12 cellular contexts compared by ENCODE assay signal in the genomic region with DNA sequence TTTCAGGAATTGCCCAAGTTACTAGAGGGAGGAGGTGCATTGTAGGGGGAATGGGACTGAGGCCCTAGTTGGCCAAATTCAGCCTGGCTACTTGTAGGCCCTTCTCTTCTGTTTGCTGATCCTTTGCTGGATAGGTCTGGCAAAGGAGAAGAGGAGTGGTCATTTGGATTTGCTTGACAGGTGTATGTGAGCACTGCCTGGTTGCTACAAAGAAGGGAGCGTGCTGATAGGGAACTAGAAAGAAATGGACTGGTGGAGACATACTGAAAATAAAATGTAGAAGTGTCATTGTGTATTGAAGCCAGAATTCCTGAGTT. TPM values are rescaled to one million over a fixed set of nuclear protein-coding genes. Genes with fewer than 3 reads are reported as not detected.
DNase-seq lines count a peak whose midpoint lies in the region; ATAC-seq and TF ChIP-seq lines count a peak whose summit lies in the region.
"Had no signal": no experiment of that assay in that cellular context is flagged by ENCODE, and none has a peak within 500 bp of the region (broad histone marks: within the 10 kb centered on the region; RNA-seq: fewer than 3 reads in every experiment).

No MANE protein-coding gene starts in this region.

- peaks cover 5% of the 10 kb centered on the region for H3K36me3 Mint-ChIP-seq in CD4-positive, CD25-positive, alpha-beta regulatory T cell
- H3K36me3 Mint-ChIP-seq in activated naive CD8-positive, alpha-beta T cell: peaks cover 6% of the 10 kb centered on the region
- peaks cover 15% of the 10 kb centered on the region for H3K36me3 Mint-ChIP-seq in nephron progenitor cell (ENCODE audit: low read depth)

- no peak for ATAC-seq in CD4-positive, CD25-positive, alpha-beta regulatory T cell (ENCODE audit: low read depth in 2 of 2)
- no peak for ATAC-seq in left lobe of liver
- ATAC-seq: left colon had no signal

- 92% methylated on average over 1 of the region's 1 CpG for WGBS in prostate gland

- H3K4me1 Mint-ChIP-seq in CD4-positive, CD25-positive, alpha-beta regulatory T cell: peaks cover 35 to 79% (median 45%) of the 10 kb centered on the region in 4 donors
- H3K4me1 Mint-ChIP-seq in activated naive CD8-positive, alpha-beta T cell (ENCODE audit: low read depth): peaks cover 55% of the 10 kb centered on the region
- H3K4me1 Mint-ChIP-seq in nephron progenitor cell: peaks cover 31% of the 10 kb centered on the region

- peak overlapping the region; percentile 62 to 96 (median 82) for H3K4me3 Mint-ChIP-seq in CD4-positive, CD25-positive, alpha-beta regulatory T cell
- peak overlapping the region; percentile 76 for H3K4me3 Mint-ChIP-seq in activated naive CD8-positive, alpha-beta T cell
- H3K4me3 Mint-ChIP-seq in nephron progenitor cell: no peak overlapping the region
- H3K4me3 Mint-ChIP-seq: HFFc6 had no signal

- H3K27me3 Mint-ChIP-seq in CD4-positive, CD25-positive, alpha-beta regulatory T cell: no peaks in the 10 kb centered on the region
- no peaks in the 10 kb centered on the region for H3K27me3 Mint-ChIP-seq in activated naive CD8-positive, alpha-beta T cell
- no peaks in the 10 kb centered on the region for H3K27me3 Mint-ChIP-seq in nephron progenitor cell (ENCODE audit: low read depth, poor library complexity)

- H3K9me3 Mint-ChIP-seq in CD4-positive, CD25-positive, alpha-beta regulatory T cell: no peaks in the 10 kb centered on the region
- H3K9me3 Mint-ChIP-seq in activated naive CD8-positive, alpha-beta T cell (ENCODE audit: low read depth): no peaks in the 10 kb centered on the region
- H3K9me3 Mint-ChIP-seq in nephron progenitor cell: no peaks in the 10 kb centered on the region
- H3K9me3 Mint-ChIP-seq: HFFc6 had no signal

- no peaks in the 10 kb centered on the region for H3K9me3 ChIP-seq in CD4-positive, CD25-positive, alpha-beta regulatory T cell (ENCODE audit: control insufficient read depth in 2 of 2, low read length in 2 of 2)
- H3K9me3 ChIP-seq in prostate gland (no peaks in the 10 kb centered on the region), Peyer's patch (no peaks in the 10 kb centered on the region)
- H3K9me3 ChIP-seq: stomach had no signal

- H3K27ac Mint-ChIP-seq in CD4-positive, CD25-positive, alpha-beta regulatory T cell: peak overlapping the region; percentile 76 to 83 (median 79)
- peak overlapping the region; percentile 68 for H3K27ac Mint-ChIP-seq in activated naive CD8-positive, alpha-beta T cell
- peak overlapping the region; percentile 75 for H3K27ac Mint-ChIP-seq in nephron progenitor cell
- H3K27ac Mint-ChIP-seq: HFFc6 had no signal

- DNase-seq in CD4-positive, CD25-positive, alpha-beta regulatory T cell: no peak
- DNase-seq in HL-60 (ENCODE audit: low read depth in 1 of 2, low spot score in 1 of 2) (peak in 1 of 2 experiments; percentile 26), nephron progenitor cell (no peak), prostate gland (ENCODE audit: low spot score) (no peak), Peyer's patch (no peak), left lobe of liver (ENCODE audit: low spot score) (no peak)
- DNase-seq: dorsolateral prefrontal cortex, HFFc6, left colon, NCI-H2171 treated with DMSO at 0.1 percent for 48 hours, stomach had no signal

- peaks cover 62% of the 10 kb centered on the region for H3K4me1 ChIP-seq in CD4-positive, CD25-positive, alpha-beta regulatory T cell (ENCODE audit: control insufficient read depth, insufficient read depth, low read length, poor library complexity, severe bottlenecking)
- H3K4me1 ChIP-seq in prostate gland (replicated peaks): peaks cover 6% of the 10 kb centered on the region
- peaks cover 0 to 38% (median 7%) of the 10 kb centered on the region in 4 donors for H3K4me1 ChIP-seq in Peyer's patch

- H3K27ac ChIP-seq in CD4-positive, CD25-positive, alpha-beta regulatory T cell (ENCODE audit: insufficient read depth, low read length, poor library complexity, severe bottlenecking): no peak overlapping the region
- H3K27ac ChIP-seq in HL-60 (replicated peaks) (peak overlapping the region; percentile 50; the same call in 1 of the 2 replicates), prostate gland (no peak overlapping the region), Peyer's patch (no peak overlapping the region)
- H3K27ac ChIP-seq: dorsolateral prefrontal cortex had no signal

- H3K4me3 ChIP-seq in CD4-positive, CD25-positive, alpha-beta regulatory T cell (ENCODE audit: low read depth, low read length): peak overlapping the region; percentile 97
- H3K4me3 ChIP-seq in HL-60 (replicated peaks; ENCODE audit: insufficient read depth, low read length): no peak overlapping the region
- H3K4me3 ChIP-seq in prostate gland: no peak overlapping the region
- no peak overlapping the region for H3K4me3 ChIP-seq in Peyer's patch

- no peaks in the 10 kb centered on the region for H3K36me3 ChIP-seq in CD4-positive, CD25-positive, alpha-beta regulatory T cell (ENCODE audit: control insufficient read depth, insufficient read depth, low read length)
- H3K36me3 ChIP-seq in prostate gland: no peaks in the 10 kb centered on the region
- no peaks in the 10 kb centered on the region for H3K36me3 ChIP-seq in Peyer's patch
- H3K36me3 ChIP-seq: stomach had no signal

- TF ChIP-seq CTCF in HL-60 (IDR thresholded peaks at IDR 0.05; ENCODE audit: insufficient read depth, low read length) (no peak), nephron progenitor cell (IDR thresholded peaks at IDR 0.05) (no peak), prostate gland (IDR thresholded peaks at IDR 0.05) (no peak), Peyer's patch (IDR thresholded peaks at IDR 0.05) (no peak)

- no peaks in the 10 kb centered on the region for H3K27me3 ChIP-seq in CD4-positive, CD25-positive, alpha-beta regulatory T cell (ENCODE audit: control insufficient read depth, insufficient read depth, low read length)
- H3K27me3 ChIP-seq in HL-60 (ENCODE audit: insufficient read depth, poor library complexity, severe bottlenecking) (no peaks in the 10 kb centered on the region), prostate gland (replicated peaks; ENCODE audit: insufficient read depth) (no peaks in the 10 kb centered on the region), Peyer's patch (no peaks in the 10 kb centered on the region)
- H3K27me3 ChIP-seq: dorsolateral prefrontal cortex, stomach had no signal

- intact Hi-C loops in prostate gland (cut with DNase I): loop anchor here (10.0 kb wide), 1 partner anchor 81 kb away; no protein-coding TSS in a partner anchor

- TF ChIP-seq POLR2A in prostate gland (IDR thresholded peaks at IDR 0.05): no peak
- no peak for TF ChIP-seq POLR2A in Peyer's patch (IDR thresholded peaks at IDR 0.05)

RNA-seq across cellular contexts. Expression of a gene that starts 3.6 kb away (rescaled TPM):
- 132 TPM for total RNA-seq in CD4-positive, CD25-positive, alpha-beta regulatory T cell
- 100 to 1,000 TPM; 330 to 480 (median 385) TPM for polyA plus RNA-seq in CD4-positive, CD25-positive, alpha-beta regulatory T cell
- total RNA-seq in prostate gland: 100 to 1,000 TPM in 1 of 2 donors, 10 to 100 TPM in 1; 84.1 to 181 TPM
- 100 to 1,000 TPM in 3 of 4 donors, 10 to 100 TPM in 1; 73.6 to 136 (median 116) TPM for total RNA-seq in Peyer's patch
- total RNA-seq in left lobe of liver: 72.0 TPM
